Comparison of ENCODE assay signal across 1 cellular context in genomic region chr11:117837791-117838190, GRCh38.
A peak's percentile ranks its signal among the peaks of the same experiment; 100 is the strongest.
TF ChIP-seq lines count a peak whose summit lies in the region.

No MANE protein-coding gene starts in this region.

TF ChIP-seq in K562, 482 proteins besides CTCF, POLR2A, EP300 and RAD21:
- TF ChIP-seq ATF3 (IDR thresholded peaks at IDR 0.05) (peak; percentile 41), ATF3 (CRISPR knock-in tag; conservative IDR thresholded peaks at IDR 0.05) (no peak), ZNF436 (CRISPR knock-in tag; IDR thresholded peaks at IDR 0.05) (no peak), SETDB1 (IDR thresholded peaks at IDR 0.05; ENCODE audit: low read length) (no peak), IRF1 (CRISPR knock-in tag; IDR thresholded peaks at IDR 0.05; ENCODE audit: borderline replicate concordance) (no peak), HES1 (IDR thresholded peaks at IDR 0.05; ENCODE audit: low read depth) (no peak), KHSRP (IDR thresholded peaks at IDR 0.05) (no peak), TFAP4 (CRISPR knock-in tag; IDR thresholded peaks at IDR 0.05; ENCODE audit: borderline replicate concordance) (no peak), HOXB6 (CRISPR knock-in tag; IDR thresholded peaks at IDR 0.05; ENCODE audit: borderline replicate concordance) (no peak), ZNF121 (CRISPR knock-in tag; conservative IDR thresholded peaks at IDR 0.05) (no peak)
